ENCODE assay signal across 14 cellular contexts in the genomic region with DNA sequence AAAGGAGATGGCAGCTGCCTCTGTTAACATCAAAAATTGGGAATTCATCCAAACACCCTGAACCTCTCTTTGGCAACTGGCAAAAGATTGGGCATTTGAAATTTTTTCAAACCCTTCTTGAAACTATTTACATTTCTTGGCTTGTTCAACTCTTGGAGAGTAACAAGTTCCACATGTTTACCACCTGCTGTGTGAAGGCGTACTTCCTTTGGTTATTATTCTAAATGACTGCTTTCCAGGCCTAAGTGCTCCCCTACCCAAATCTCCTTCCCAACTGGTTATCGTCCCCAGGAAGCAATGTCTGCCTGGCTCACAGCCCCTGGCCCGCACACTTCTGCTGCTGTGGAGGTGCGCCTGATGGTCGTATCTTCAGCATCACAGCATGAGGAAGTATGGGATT.
A peak's percentile ranks its signal among the peaks of the same experiment; 100 is the strongest.
DNase-seq lines count a peak whose midpoint lies in the region; ATAC-seq and TF ChIP-seq lines count a peak whose summit lies in the region.
"Had no signal": no experiment of that assay in that cellular context is flagged by ENCODE, and none has a peak within 500 bp of the region (broad histone marks: within the 10 kb centered on the region; RNA-seq: fewer than 3 reads in every experiment).

No MANE protein-coding gene starts in this region.

- DNase-seq in DMS79 (lab: John Stamatoyannopoulos, UW) (peak; percentile 81), IMR-90 (no peak), astrocyte of the cerebellum (ENCODE audit: low read depth) (peak; percentile 72), mesenchymal stem cell (no peak), DMS114 treated with DMSO at 0.1 percent for 48 hours (lab: John Stamatoyannopoulos, UW; ENCODE audit: unreplicated experiment) (no peak), C1 segment of cervical spinal cord (lab: John Stamatoyannopoulos, UW) (no peak)
- DNase-seq: CD8-positive, alpha-beta memory T cell; Karpas-422; MM.1S; NCI-H1417; NCI-H187 treated with DMSO at 0.1 percent for 48 hours; NCI-H774 had no signal

- H3K4me3 ChIP-seq in IMR-90 (ENCODE audit: insufficient read depth, low read depth, low read length) (no peak overlapping the region), astrocyte of the cerebellum (ENCODE audit: low read depth, low read length) (no peak overlapping the region), mesenchymal stem cell (ENCODE audit: insufficient read depth in 1 of 2, low read depth in 1 of 2, low read length in 2 of 2) (no peak overlapping the region)
- H3K4me3 ChIP-seq: BLaER1 had no signal

- H4K91ac ChIP-seq in IMR-90 (ENCODE audit: insufficient read depth, low read depth, low read length): peak overlapping the region; percentile 8; the same call in 1 of the 2 replicates
- H4K91ac ChIP-seq in mesenchymal stem cell (ENCODE audit: low read length): peak overlapping the region; percentile 50

- no peak for TF ChIP-seq RAD21 in IMR-90 (IDR thresholded peaks at IDR 0.05; ENCODE audit: low read length)

- intact Hi-C loops in IMR-90 (cut with micrococcal nuclease): loop anchor here (5.0 kb wide), 1 partner anchor 55 kb away; no protein-coding TSS in a partner anchor

- H3K23ac ChIP-seq in IMR-90 (ENCODE audit: low read depth, low read length): no peak overlapping the region
- no peak overlapping the region for H3K23ac ChIP-seq in mesenchymal stem cell (ENCODE audit: low read length in 2 of 2)

- H2BK120ac ChIP-seq in IMR-90 (ENCODE audit: low read depth, low read length) (peak overlapping the region; percentile 19; the same call in 1 of the 2 replicates), mesenchymal stem cell (ENCODE audit: low read depth, low read length) (no peak overlapping the region)

- CTCF ChIA-PET in IMR-90 (lab: Yijun Ruan, JAX): no interaction called here

- no peak for TF ChIP-seq CTCF in IMR-90 (conservative IDR thresholded peaks at IDR 0.05; ENCODE audit: low read depth, low read length)
- no peak for TF ChIP-seq CTCF in astrocyte of the cerebellum (IDR thresholded peaks at IDR 0.05; ENCODE audit: low read depth, low read length, missing control alignments)

- POLR2A ChIA-PET in IMR-90 (lab: Charles Lee; ENCODE audit: unreplicated experiment): no interaction called here

- WGBS in IMR-90 (ENCODE audit: extremely low coverage in 2 of 2, insufficient read length in 1 of 2), 2 experiments: no CpG with 5 or more reads among the region's 5 CpGs
- 87% methylated on average over 5 of the region's 5 CpGs for WGBS in mesenchymal stem cell

- H3K9me3 ChIP-seq in IMR-90 (ENCODE audit: control insufficient read depth, insufficient read depth, low read length) (peaks cover 2% of the 10 kb centered on the region), mesenchymal stem cell (ENCODE audit: control insufficient read depth, low read length) (peaks cover 15% of the 10 kb centered on the region)
- H3K9me3 ChIP-seq: BLaER1 had no signal

- no peaks in the 10 kb centered on the region for H4K20me1 ChIP-seq in IMR-90 (ENCODE audit: insufficient read depth, low read length)
- H4K20me1 ChIP-seq: BLaER1 had no signal

- no peak overlapping the region for H3K4ac ChIP-seq in IMR-90 (ENCODE audit: low read depth, low read length)
- peak overlapping the region in 1 of 2 experiments; percentile 75 for H3K4ac ChIP-seq in mesenchymal stem cell (ENCODE audit: low read depth in 1 of 2, low read length in 2 of 2)

- H3K18ac ChIP-seq in IMR-90 (ENCODE audit: low read depth, low read length) (peak overlapping the region; percentile 91; the same call in 1 of the 2 replicates), mesenchymal stem cell (ENCODE audit: low read depth in 1 of 2, low read length in 2 of 2) (peak overlapping the region; percentile 33 to 57)

- H3K9me1 ChIP-seq in IMR-90 (ENCODE audit: insufficient read depth, low read length): 0 out of 2 replicates have a peak, but pooled peaks cover 3% of the 10 kb centered on the region

- no peak overlapping the region for H2BK20ac ChIP-seq in IMR-90 (ENCODE audit: low read depth, low read length)

- dilution Hi-C loops in IMR-90 (cut with HindIII; ENCODE audit: low sequenced_read_pairs, unreplicated experiment): no loop called here

- H2AK5ac ChIP-seq in IMR-90 (ENCODE audit: low read depth, low read length): no peak overlapping the region
- no peak overlapping the region for H2AK5ac ChIP-seq in mesenchymal stem cell (ENCODE audit: low read length, severe bottlenecking)

- H3K27me3 ChIP-seq in IMR-90 (ENCODE audit: control insufficient read depth, insufficient read depth, low read length) (no peaks in the 10 kb centered on the region), mesenchymal stem cell (ENCODE audit: control insufficient read depth in 1 of 2, insufficient read depth in 1 of 2, low read length in 2 of 2) (peaks cover 3% of the 10 kb centered on the region in 2 experiments)
- H3K27me3 ChIP-seq: BLaER1 had no signal

- no peak overlapping the region for H3K56ac ChIP-seq in IMR-90 (ENCODE audit: extremely low read depth, insufficient read depth, low read length)

- H3K79me1 ChIP-seq in IMR-90 (ENCODE audit: low read depth in 1 of 2, low read length in 2 of 2): no peaks in the 10 kb centered on the region
- no peaks in the 10 kb centered on the region for H3K79me1 ChIP-seq in mesenchymal stem cell (replicated peaks; ENCODE audit: low read length, poor library complexity, severe bottlenecking)

- H2BK5ac ChIP-seq in IMR-90 (ENCODE audit: low read depth, low read length, poor library complexity, severe bottlenecking) (no peak overlapping the region), mesenchymal stem cell (ENCODE audit: low read depth, low read length, poor library complexity, severe bottlenecking) (no peak overlapping the region)

- H3K36me3 ChIP-seq in IMR-90 (ENCODE audit: control insufficient read depth, insufficient read depth, low read length): no peaks in the 10 kb centered on the region
- H3K36me3 ChIP-seq in mesenchymal stem cell (ENCODE audit: control insufficient read depth in 1 of 2, insufficient read depth in 2 of 2, low read depth in 1 of 2, low read length in 2 of 2): no peaks in the 10 kb centered on the region
- H3K36me3 ChIP-seq: BLaER1 had no signal

- H3K14ac ChIP-seq in IMR-90 (replicated peaks; ENCODE audit: low read depth, low read length) (no peak overlapping the region), mesenchymal stem cell (ENCODE audit: low read length in 2 of 2) (no peak overlapping the region)

- H2AK9ac ChIP-seq in IMR-90 (replicated peaks; ENCODE audit: low read depth, low read length, poor library complexity): no peak overlapping the region

- no peak overlapping the region; the same call in 2 of the 3 replicates for H2BK15ac ChIP-seq in IMR-90 (ENCODE audit: low read depth, low read length)
- no peak overlapping the region for H2BK15ac ChIP-seq in mesenchymal stem cell (ENCODE audit: low read depth, poor library complexity, severe bottlenecking)

- H3K27ac ChIP-seq in IMR-90 (ENCODE audit: insufficient read depth, low read length) (peak overlapping the region; percentile 75), mesenchymal stem cell (ENCODE audit: low read length, poor library complexity, severe bottlenecking) (no peak overlapping the region)
- H3K27ac ChIP-seq: BLaER1 had no signal

- H3K9ac ChIP-seq in IMR-90 (ENCODE audit: low read depth, low read length) (no peak overlapping the region), mesenchymal stem cell (ENCODE audit: low read length) (no peak overlapping the region)
- H3K9ac ChIP-seq: BLaER1 had no signal

- BruUV-seq in IMR-90 (replicated peaks; lab: Mats Ljungman, UMichigan): no TSS peak

- no peak for TF ChIP-seq POLR2A in IMR-90 (IDR thresholded peaks at IDR 0.05; ENCODE audit: low read depth, low read length)

- H2BK12ac ChIP-seq in mesenchymal stem cell (ENCODE audit: low read length in 2 of 2): peak overlapping the region in 1 of 2 experiments; percentile 77

- ATAC-seq in IMR-90 (ENCODE audit: low read depth) (no peak), GM18498 (IDR thresholded peaks at IDR 0.05; ENCODE audit: unreplicated experiment) (no peak)

- H3K4me1 ChIP-seq in IMR-90 (ENCODE audit: control insufficient read depth, insufficient read depth, low read length) (peaks cover 13% of the 10 kb centered on the region), mesenchymal stem cell (ENCODE audit: control insufficient read depth, insufficient read depth, low read depth, low read length) (no peaks in the 10 kb centered on the region)
- H3K4me1 ChIP-seq: BLaER1 had no signal

- peak overlapping the region; percentile 56; the same call in 1 of the 2 replicates for H4K5ac ChIP-seq in IMR-90 (ENCODE audit: low read depth, low read length)

- in situ Hi-C loops in IMR-90 (cut with MboI; ENCODE audit: low sequenced_read_pairs) (no loop called here), astrocyte of the cerebellum (cut with HindIII; ENCODE audit: low sequenced_read_pairs) (no loop called here)

- no peak overlapping the region for H3K4me2 ChIP-seq in IMR-90 (ENCODE audit: low read depth, low read length)
- H3K4me2 ChIP-seq in mesenchymal stem cell (ENCODE audit: low read length, poor library complexity, severe bottlenecking): no peak overlapping the region
- H3K4me2 ChIP-seq: BLaER1 had no signal

- H2AFZ ChIP-seq in IMR-90 (replicated peaks; ENCODE audit: low read length, poor library complexity): no peak overlapping the region
- no peak overlapping the region for H2AFZ ChIP-seq in mesenchymal stem cell (ENCODE audit: low read depth, low read length)

- H4K8ac ChIP-seq in IMR-90 (ENCODE audit: low read depth in 2 of 2, low read length in 2 of 2) (no peak overlapping the region), mesenchymal stem cell (ENCODE audit: low read length) (peak overlapping the region; percentile 77)

TF ChIP-seq in IMR-90, 13 proteins besides CTCF, POLR2A, EP300 and RAD21:
- TF ChIP-seq RCOR1 (IDR thresholded peaks at IDR 0.05; ENCODE audit: insufficient replicate concordance, low read length): no peak
- TF ChIP-seq CEBPB (IDR thresholded peaks at IDR 0.05; ENCODE audit: low read depth, low read length): no peak
- TF ChIP-seq MXI1 (IDR thresholded peaks at IDR 0.05; ENCODE audit: borderline replicate concordance, low read depth, low read length): no peak
- TF ChIP-seq FOS (IDR thresholded peaks at IDR 0.05; ENCODE audit: low read depth, low read length): no peak
- TF ChIP-seq CHD1 (IDR thresholded peaks at IDR 0.05; ENCODE audit: low read depth, low read length): no peak
- TF ChIP-seq MAZ (IDR thresholded peaks at IDR 0.05; ENCODE audit: borderline replicate concordance, low read depth, low read length): no peak
- TF ChIP-seq BHLHE40 (IDR thresholded peaks at IDR 0.05; ENCODE audit: low read depth, low read length): no peak

Comparison
In these comparisons a context has a peak if more than half of its experiments do, and no peak if none do; other contexts are left out.
1. DNase-seq: peak in DMS79 (single experiment) and astrocyte of the cerebellum (single experiment); none in IMR-90 (single experiment), mesenchymal stem cell (single experiment), DMS114 treated with DMSO at 0.1 percent for 48 hours (single experiment) and C1 segment of cervical spinal cord (0 of 14).